Comparison of ENCODE assay signal across 21 cellular contexts in the genomic region with DNA sequence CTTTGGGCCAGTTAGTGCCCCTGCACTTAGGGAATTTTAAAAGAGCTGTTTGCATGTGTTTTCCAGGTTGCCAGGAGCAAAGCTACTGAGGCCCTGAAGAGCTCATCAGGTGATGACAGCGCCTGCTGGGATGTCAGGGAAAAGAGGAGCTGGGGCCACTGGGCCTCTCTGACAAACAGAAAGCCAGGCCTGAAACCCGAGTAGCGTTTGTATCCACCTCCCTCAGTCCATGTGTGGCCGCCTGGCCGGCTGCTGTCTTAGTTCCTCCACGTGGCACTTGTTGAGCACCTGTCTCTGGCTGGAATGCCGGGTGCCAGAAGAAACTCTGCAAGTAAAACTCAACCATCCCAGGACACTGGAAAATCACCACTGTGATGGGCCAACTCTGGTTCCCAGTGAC.
A peak's percentile ranks its signal among the peaks of the same experiment; 100 is the strongest.
DNase-seq lines count a peak whose midpoint lies in the region; ATAC-seq and TF ChIP-seq lines count a peak whose summit lies in the region.
"Had no signal": no experiment of that assay in that cellular context is flagged by ENCODE, and none has a peak within 500 bp of the region (broad histone marks: within the 10 kb centered on the region; RNA-seq: fewer than 3 reads in every experiment).

No MANE protein-coding gene starts in this region.

- TF ChIP-seq EP300 in esophagus muscularis mucosa (IDR thresholded peaks at IDR 0.05), result no peak

- H3K27ac ChIP-seq in left ventricle myocardium inferior (replicated peaks), result no peak overlapping the region
- H3K27ac ChIP-seq in esophagus muscularis mucosa (replicated peaks in 1 of 4), result no peak overlapping the region
- no peak overlapping the region for H3K27ac ChIP-seq in thyroid gland
- no peak overlapping the region for H3K27ac ChIP-seq in naive thymus-derived CD4-positive, alpha-beta T cell (ENCODE audit: low read depth, low read length)
- H3K27ac ChIP-seq: dorsolateral prefrontal cortex, gastrocnemius medialis, neutrophil, vagina had no signal

- TF ChIP-seq CTCF in left ventricle myocardium inferior (IDR thresholded peaks at IDR 0.05; ENCODE audit: borderline replicate concordance) (no peak), esophagus muscularis mucosa (IDR thresholded peaks at IDR 0.05) (no peak), thyroid gland (IDR thresholded peaks at IDR 0.05) (no peak)

- POLR2A ChIA-PET in naive thymus-derived CD4-positive, alpha-beta T cell (lab: Charles Lee), result no interaction called here

- H3K27ac Mint-ChIP-seq in naive thymus-derived CD4-positive, alpha-beta T cell, result no peak overlapping the region
- H3K27ac Mint-ChIP-seq: CD14-positive monocyte, HFFc6 had no signal

- peaks cover 4% of the 10 kb centered on the region for H3K27me3 ChIP-seq in left ventricle myocardium inferior (ENCODE audit: low read depth)
- H3K27me3 ChIP-seq in esophagus muscularis mucosa, result peaks cover 0 to 28% (median 0%) of the 10 kb centered on the region in 4 donors
- H3K27me3 ChIP-seq in thyroid gland, result no peaks in the 10 kb centered on the region
- no peaks in the 10 kb centered on the region for H3K27me3 ChIP-seq in naive thymus-derived CD4-positive, alpha-beta T cell (ENCODE audit: control insufficient read depth in 2 of 2, insufficient read depth in 2 of 2, low read length in 2 of 2)
- H3K27me3 ChIP-seq: gastrocnemius medialis, vagina had no signal

- ATAC-seq in Right ventricle myocardium superior (ENCODE audit: poor library complexity), result peak; percentile 63
- ATAC-seq in naive thymus-derived CD4-positive, alpha-beta T cell, result no peak
- no peak for ATAC-seq in GM19023 (IDR thresholded peaks at IDR 0.05; ENCODE audit: unreplicated experiment)
- ATAC-seq: gastrocnemius medialis, K562 had no signal

- peaks cover 0 to 4% (median 0%) of the 10 kb centered on the region in 11 donors for H3K9me3 Mint-ChIP-seq in naive thymus-derived CD4-positive, alpha-beta T cell

- H3K4me3 ChIP-seq in left ventricle myocardium inferior (no peak overlapping the region), esophagus muscularis mucosa (no peak overlapping the region), thyroid gland (replicated peaks in 1 of 3) (no peak overlapping the region)
- no peak overlapping the region for H3K4me3 ChIP-seq in naive thymus-derived CD4-positive, alpha-beta T cell (ENCODE audit: low read length)
- H3K4me3 ChIP-seq: dorsolateral prefrontal cortex, gastrocnemius medialis, K562, vagina had no signal

- DNase-seq in Right ventricle myocardium superior (no peak), left ventricle myocardium inferior (no peak), NCI-H2107 treated with DMSO at 0.1 percent for 48 hours (lab: John Stamatoyannopoulos, UW; ENCODE audit: unreplicated experiment) (peak; percentile 66), esophagus muscularis mucosa (ENCODE audit: extremely low spot score) (peak; percentile 55), thyroid gland (peak; percentile 38 to 48), DMS114 treated with DMSO at 0.1 percent for 48 hours (lab: John Stamatoyannopoulos, UW; ENCODE audit: unreplicated experiment) (no peak)
- DNase-seq in naive thymus-derived CD4-positive, alpha-beta T cell, result no peak
- DNase-seq: activated CD4-positive, alpha-beta T cell treated with anti-CD3 and anti-CD28 coated beads, Interleukin-2, amount 50 U/mL, for 1 hour; activated naive CD4-positive, alpha-beta T cell; amniotic stem cell; central memory CD4-positive, alpha-beta T cell; dorsolateral prefrontal cortex; gastrocnemius medialis; HFFc6; MV-4-11; NCI-H226 had no signal

- H3K27me3 Mint-ChIP-seq in naive thymus-derived CD4-positive, alpha-beta T cell, result peaks cover 0 to 48% (median 23%) of the 10 kb centered on the region in 5 donors

- no peaks in the 10 kb centered on the region for H3K4me1 Mint-ChIP-seq in naive thymus-derived CD4-positive, alpha-beta T cell
- H3K4me1 Mint-ChIP-seq: CD14-positive monocyte had no signal

- H3K9me3 ChIP-seq in left ventricle myocardium inferior (replicated peaks) (no peaks in the 10 kb centered on the region), esophagus muscularis mucosa (no peaks in the 10 kb centered on the region), thyroid gland (no peaks in the 10 kb centered on the region)
- H3K9me3 ChIP-seq in naive thymus-derived CD4-positive, alpha-beta T cell (ENCODE audit: control insufficient read depth in 2 of 3, low read length in 3 of 3), result no peaks in the 10 kb centered on the region
- H3K9me3 ChIP-seq: gastrocnemius medialis, neutrophil, vagina had no signal

- intact Hi-C loops in Right ventricle myocardium superior (cut with DNase I) (no loop called here), left ventricle myocardium inferior (cut with micrococcal nuclease) (no loop called here), esophagus muscularis mucosa (cut with DNase I) (no loop called here), thyroid gland (cut with DNase I) (no loop called here)
- intact Hi-C loops in naive thymus-derived CD4-positive, alpha-beta T cell (cut with micrococcal nuclease), result no loop called here

- TF ChIP-seq POLR2A in esophagus muscularis mucosa (IDR thresholded peaks at IDR 0.05; ENCODE audit: low read depth) (no peak), thyroid gland (IDR thresholded peaks at IDR 0.05) (no peak)

- no peaks in the 10 kb centered on the region for H3K36me3 ChIP-seq in left ventricle myocardium inferior
- no peaks in the 10 kb centered on the region for H3K36me3 ChIP-seq in esophagus muscularis mucosa
- H3K36me3 ChIP-seq in thyroid gland, result no peaks in the 10 kb centered on the region
- no peaks in the 10 kb centered on the region for H3K36me3 ChIP-seq in naive thymus-derived CD4-positive, alpha-beta T cell (ENCODE audit: control insufficient read depth in 2 of 3, insufficient read depth in 3 of 3, low read length in 3 of 3)
- H3K36me3 ChIP-seq: gastrocnemius medialis, neutrophil, vagina had no signal

- H3K4me3 Mint-ChIP-seq in naive thymus-derived CD4-positive, alpha-beta T cell, result no peak overlapping the region
- H3K4me3 Mint-ChIP-seq: CD14-positive monocyte, HFFc6 had no signal

- no peaks in the 10 kb centered on the region for H3K36me3 Mint-ChIP-seq in naive thymus-derived CD4-positive, alpha-beta T cell
- H3K36me3 Mint-ChIP-seq: CD14-positive monocyte had no signal

- CTCF ChIA-PET in naive thymus-derived CD4-positive, alpha-beta T cell (lab: Charles Lee), result no interaction called here

- 67% methylated on average over 3 of the region's 7 CpGs for WGBS in esophagus muscularis mucosa
- WGBS in thyroid gland, 2 donors, result 28 to 34% methylated on average over 7 of the region's 7 CpGs

- H3K4me1 ChIP-seq in left ventricle myocardium inferior (peaks cover 8% of the 10 kb centered on the region), esophagus muscularis mucosa (peaks cover 0 to 5% (median 0%) of the 10 kb centered on the region in 4 donors), thyroid gland (no peaks in the 10 kb centered on the region)
- no peaks in the 10 kb centered on the region for H3K4me1 ChIP-seq in naive thymus-derived CD4-positive, alpha-beta T cell (ENCODE audit: control insufficient read depth in 2 of 2, insufficient read depth in 2 of 2, low read length in 2 of 2)
- H3K4me1 ChIP-seq: gastrocnemius medialis, vagina had no signal

Comparison
In these comparisons a context has a peak if more than half of its experiments do, and no peak if none do; other contexts are left out.
1. DNase-seq: peak in NCI-H2107 treated with DMSO at 0.1 percent for 48 hours (single experiment), esophagus muscularis mucosa (single experiment) and thyroid gland (2 of 2); none in Right ventricle myocardium superior (single experiment), left ventricle myocardium inferior (single experiment), naive thymus-derived CD4-positive, alpha-beta T cell (0 of 9) and DMS114 treated with DMSO at 0.1 percent for 48 hours (single experiment).